13 cellular contexts compared by ENCODE assay signal in genomic region chr4:110618091-110619000, GRCh38. TPM values are rescaled to one million over a fixed set of nuclear protein-coding genes. Genes with fewer than 3 reads are reported as not detected.
A peak's percentile ranks its signal among the peaks of the same experiment; 100 is the strongest.
DNase-seq lines count a peak whose midpoint lies in the region; ATAC-seq and TF ChIP-seq lines count a peak whose summit lies in the region.
"Had no signal": no experiment of that assay in that cellular context is flagged by ENCODE, and none has a peak within 500 bp of the region (broad histone marks: within the 10 kb centered on the region; RNA-seq: fewer than 3 reads in every experiment).

No MANE protein-coding gene starts in this region.

- peaks cover 12% of the 10 kb centered on the region for H3K36me3 ChIP-seq in endodermal cell (ENCODE audit: control insufficient read depth, insufficient read depth, low read length)
- H3K36me3 ChIP-seq: BLaER1 treated with 17β-estradiol and CSF1 and Interleukin-3, amounts not matched to agents 10 nM and 100 nM had no signal

- peaks cover 9% of the 10 kb centered on the region for H3K36me3 Mint-ChIP-seq in endodermal cell (ENCODE audit: low read depth)

- H3K27me3 ChIP-seq in endodermal cell (ENCODE audit: control insufficient read depth, insufficient read depth, low read length, poor library complexity, severe bottlenecking): no peaks in the 10 kb centered on the region

- H3K4me1 Mint-ChIP-seq in endodermal cell: peaks cover 36% of the 10 kb centered on the region

- H3K9me3 Mint-ChIP-seq in endodermal cell: no peaks in the 10 kb centered on the region

- 2 to 9% methylated on average over 12 to 55 of the region's 55 CpGs for WGBS in endodermal cell (ENCODE audit: insufficient coverage in 1 of 2, insufficient read length in 1 of 2), 2 experiments

- intact Hi-C loops in left cardiac atrium (cut with DNase I) (no loop called here), left ventricle myocardium superior (cut with micrococcal nuclease) (no loop called here)

- H3K27me3 Mint-ChIP-seq in endodermal cell (ENCODE audit: insufficient read depth): peaks cover 16% of the 10 kb centered on the region

- peak overlapping the region; percentile 78 for H3K27ac ChIP-seq in endodermal cell (ENCODE audit: low read depth, low read length)
- H3K27ac ChIP-seq: BLaER1 treated with 17β-estradiol and CSF1 and Interleukin-3, amounts not matched to agents 10 nM and 100 nM; GM23248 had no signal

- DNase-seq in left cardiac atrium (peak; percentile 41), left ventricle myocardium superior (no peak), endodermal cell (peak; percentile 90), myocyte (ENCODE audit: low read depth) (peak; percentile 82), NCI-H2171 (lab: John Stamatoyannopoulos, UW) (no peak), AG08395 (ENCODE audit: low spot score) (no peak), amygdala (lab: John Stamatoyannopoulos, UW) (no peak)
- DNase-seq: effector memory CD4-positive, alpha-beta T cell; GM23248; Karpas-422; stimulated activated CD4-positive, alpha-beta T cell treated with anti-CD3 and anti-CD28 coated beads, Interleukin-4, amount 100 ng/mL, for 4 hours had no signal

- H3K9me3 ChIP-seq in endodermal cell (ENCODE audit: control insufficient read depth, low read length): no peaks in the 10 kb centered on the region

- ATAC-seq in left cardiac atrium (peak; percentile 12), left ventricle myocardium superior (no peak), GM21528 (IDR thresholded peaks at IDR 0.05; ENCODE audit: low FRiP score, unreplicated experiment) (no peak)

- H3K4me1 ChIP-seq in endodermal cell (ENCODE audit: control insufficient read depth, insufficient read depth, low read length): no peaks in the 10 kb centered on the region
- H3K4me1 ChIP-seq: BLaER1 treated with 17β-estradiol and CSF1 and Interleukin-3, amounts not matched to agents 10 nM and 100 nM had no signal

- H3K9ac ChIP-seq in endodermal cell (ENCODE audit: extremely low read depth, low read length, poor library complexity, severe bottlenecking): peak overlapping the region; percentile 100
- H3K9ac ChIP-seq: BLaER1 treated with 17β-estradiol and CSF1 and Interleukin-3, amounts not matched to agents 10 nM and 100 nM; GM23248 had no signal

- no peak for TF ChIP-seq CTCF in endodermal cell (conservative IDR thresholded peaks at IDR 0.05)

- peak overlapping the region; percentile 99 for H3K27ac Mint-ChIP-seq in endodermal cell

- peak overlapping the region; percentile 97 for H3K4me3 Mint-ChIP-seq in endodermal cell

- peak overlapping the region; percentile 90 for H3K4me3 ChIP-seq in endodermal cell (ENCODE audit: low read length)
- H3K4me3 ChIP-seq: BLaER1 treated with 17β-estradiol and CSF1 and Interleukin-3, amounts not matched to agents 10 nM and 100 nM; GM23248 had no signal

RNA-seq across cellular contexts. Expression of gene PITX2, which starts 4.5 kb away (rescaled TPM):
- 10 to 100 TPM; 14.3 to 22.4 TPM for total RNA-seq in left cardiac atrium
- total RNA-seq in left ventricle myocardium superior: 0.50 TPM
- 10 to 100 TPM; 28.8 to 32.7 TPM for total RNA-seq in endodermal cell
- 27.2 TPM for polyA plus RNA-seq in endodermal cell (2013, experiment 1 of 2)
- polyA plus RNA-seq in endodermal cell (2013, experiment 2 of 2): 34.7 TPM
- total RNA-seq in myocyte: 66.1 and 140 TPM in 2 replicates
- 61.1 TPM for polyA plus RNA-seq in myocyte (2012)

Comparison
In these comparisons a context has a peak if more than half of its experiments do, and no peak if none do; other contexts are left out.
1. ATAC-seq: peak in left cardiac atrium (2 of 2); none in left ventricle myocardium superior (single experiment) and GM21528 (single experiment).
2. DNase-seq: peak in left cardiac atrium (single experiment), endodermal cell (single experiment) and myocyte (single experiment); none in left ventricle myocardium superior (single experiment), NCI-H2171 (single experiment), AG08395 (single experiment) and amygdala (0 of 56).
3. RNA of gene PITX2, which starts 4.5 kb away (total RNA-seq): 66.1 to 140 TPM in myocyte, 28.8 to 32.7 TPM in endodermal cell and 14.3 to 22.4 TPM in left cardiac atrium; 0.50 TPM in left ventricle myocardium superior (single experiment); every median in the first group is over 10 times any median in the second.